In the genomic region with DNA sequence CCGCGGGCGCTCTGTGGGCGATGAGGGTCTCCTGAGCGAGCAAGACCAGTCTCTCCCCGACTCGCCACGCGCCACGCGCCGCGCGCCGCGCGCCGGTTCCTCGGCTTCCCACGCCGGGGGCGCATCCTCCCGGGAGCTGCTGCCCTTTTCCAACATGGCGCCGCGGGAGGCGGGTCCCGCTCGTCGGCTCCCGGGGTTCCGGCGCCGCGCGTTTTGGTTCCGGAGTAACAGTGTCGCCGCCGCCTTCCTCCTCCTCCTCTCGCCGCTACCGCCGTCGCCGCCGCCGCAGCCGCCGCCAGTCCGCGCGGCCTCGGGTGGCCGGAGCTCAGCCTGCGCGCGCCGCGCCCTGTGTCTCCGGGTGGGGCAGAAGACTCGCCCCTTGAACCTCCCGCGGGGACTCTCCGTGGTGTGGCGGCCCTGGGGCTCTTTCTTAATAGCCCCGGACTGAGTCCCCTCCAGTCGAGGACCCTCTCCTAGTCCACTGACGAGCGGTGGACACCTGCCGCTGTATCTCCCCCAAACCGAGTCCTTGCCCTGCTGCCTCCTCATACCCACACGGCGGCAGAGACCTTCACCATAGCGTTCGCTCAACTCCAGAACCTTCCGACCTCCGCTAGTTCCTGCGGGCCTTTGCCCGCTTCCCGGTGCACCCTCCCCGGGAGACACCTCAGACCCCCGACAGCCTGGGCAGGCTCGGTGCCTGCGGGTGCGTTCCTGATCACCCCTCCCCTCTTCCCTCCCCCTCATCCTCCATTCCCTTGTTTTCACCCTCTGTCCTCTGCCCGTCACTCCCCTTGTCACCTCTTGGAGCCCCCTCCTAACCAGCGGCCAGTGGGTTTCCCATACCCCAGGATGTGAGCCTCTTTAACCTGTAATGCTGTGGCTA, we compare ENCODE assay signal across 8 cellular contexts. TPM values are rescaled to one million over a fixed set of nuclear protein-coding genes. Genes with fewer than 3 reads are reported as not detected.
A peak's percentile ranks its signal among the peaks of the same experiment; 100 is the strongest.
DNase-seq lines count a peak whose midpoint lies in the region; ATAC-seq and TF ChIP-seq lines count a peak whose summit lies in the region.

Gene MAP2K5, plus strand, starts transcription at position 242 of the 886 bp plus-strand sequence. Its CDS starts 633 bp downstream, at position 875.

- H2AFZ ChIP-seq in osteoblast (ENCODE audit: low read length): peak within 1 kb of the TSS; percentile 98

- peaks cover 6% of the 10 kb centered on the region for H3K4me1 Mint-ChIP-seq in glutamatergic neuron (ENCODE audit: low read depth, unreplicated experiment)

- H3K79me2 ChIP-seq in osteoblast (ENCODE audit: insufficient read depth, low read length): peaks cover 10% of the 10 kb centered on the region

- H3K4me3 ChIP-seq in osteoblast (ENCODE audit: insufficient read depth, low read length) (peak within 1 kb of the TSS; percentile 95), suprapubic skin (peak within 1 kb of the TSS; percentile 91)

- H3K9me3 ChIP-seq in osteoblast (ENCODE audit: low read depth, low read length): no peaks in the 10 kb centered on the region
- no peaks in the 10 kb centered on the region for H3K9me3 ChIP-seq in suprapubic skin

- H3K27ac Mint-ChIP-seq in glutamatergic neuron (ENCODE audit: unreplicated experiment): peak within 1 kb of the TSS; percentile 85

- no peaks in the 10 kb centered on the region for H3K27me3 Mint-ChIP-seq in glutamatergic neuron (ENCODE audit: unreplicated experiment)

- H3K27ac ChIP-seq in osteoblast (ENCODE audit: low read depth, low read length) (peak within 1 kb of the TSS; percentile 85), suprapubic skin (peak within 1 kb of the TSS; percentile 90)

- peak in 1 of 2 donors; percentile 63 for TF ChIP-seq POLR2A in suprapubic skin (IDR thresholded peaks at IDR 0.05)

- H3K36me3 ChIP-seq in osteoblast (ENCODE audit: insufficient read depth, low read length): no peaks in the 10 kb centered on the region
- H3K36me3 ChIP-seq in suprapubic skin: peaks cover 8% of the 10 kb centered on the region

- peaks cover under 1% of the 10 kb centered on the region for H4K20me1 ChIP-seq in osteoblast (ENCODE audit: insufficient read depth, low read length)

- TF ChIP-seq CTCF in glutamatergic neuron (IDR thresholded peaks at IDR 0.05; ENCODE audit: partially characterized antibody, unreplicated experiment) (no peak), osteoblast (IDR thresholded peaks at IDR 0.05; ENCODE audit: extremely low read depth, low read depth, low read length) (no peak), suprapubic skin (IDR thresholded peaks at IDR 0.05) (no peak)

- peak within 1 kb of the TSS; percentile 97 for H3K4me3 Mint-ChIP-seq in glutamatergic neuron (ENCODE audit: unreplicated experiment)

- H3K36me3 Mint-ChIP-seq in glutamatergic neuron (ENCODE audit: unreplicated experiment): peaks cover 9% of the 10 kb centered on the region

- H3K27me3 ChIP-seq in osteoblast (ENCODE audit: insufficient read depth, low read length) (no peaks in the 10 kb centered on the region), suprapubic skin (no peaks in the 10 kb centered on the region)

- peak within 1 kb of the TSS; percentile 94 for H3K4me2 ChIP-seq in osteoblast (ENCODE audit: insufficient read depth, low read length)

- peak; percentile 44 for ATAC-seq in GM19395 (IDR thresholded peaks at IDR 0.05; ENCODE audit: unreplicated experiment)
- peak; percentile 90 for ATAC-seq in SK-N-SH treated with all-trans-retinoic acid at 6 μM for 48 hours

- peak; percentile 52 for DNase-seq in AML-193 (lab: John Stamatoyannopoulos, UW)
- DNase-seq in LHCN-M2 (ENCODE audit: low read depth): peak; percentile 74
- peak; percentile 86 for DNase-seq in activated naive CD4-positive, alpha-beta T cell treated with anti-CD3 and anti-CD28 coated beads, Interleukin-2, amount 50 U/mL, for 16 hours
- peak; percentile 84 for DNase-seq in glutamatergic neuron
- peak; percentile 92 for DNase-seq in osteoblast (ENCODE audit: insufficient read length, low spot score, missing footprints)
- peak; percentile 91 to 93 for DNase-seq in suprapubic skin (ENCODE audit: low spot score in 2 of 2)

- H3K4me1 ChIP-seq in osteoblast (ENCODE audit: insufficient read depth, low read length) (peaks cover 19% of the 10 kb centered on the region), suprapubic skin (peaks cover 33% of the 10 kb centered on the region)

- no peak for TF ChIP-seq EP300 in suprapubic skin (IDR thresholded peaks at IDR 0.05)

- peaks cover 6% of the 10 kb centered on the region for H3K9me3 Mint-ChIP-seq in glutamatergic neuron (ENCODE audit: unreplicated experiment)

- WGBS in suprapubic skin: under 1% methylated on average over 72 of the region's 88 CpGs

TF ChIP-seq in SK-N-SH treated with all-trans-retinoic acid at 6 μM for 48 hours, 23 proteins besides CTCF, POLR2A, EP300 and RAD21:
- TF ChIP-seq TSHZ2 (CRISPR knock-in tag; IDR thresholded peaks at IDR 0.05): 0 out of 2 replicates have a peak, but pooled peaks have one; percentile 61
- TF ChIP-seq, protein P1, sequence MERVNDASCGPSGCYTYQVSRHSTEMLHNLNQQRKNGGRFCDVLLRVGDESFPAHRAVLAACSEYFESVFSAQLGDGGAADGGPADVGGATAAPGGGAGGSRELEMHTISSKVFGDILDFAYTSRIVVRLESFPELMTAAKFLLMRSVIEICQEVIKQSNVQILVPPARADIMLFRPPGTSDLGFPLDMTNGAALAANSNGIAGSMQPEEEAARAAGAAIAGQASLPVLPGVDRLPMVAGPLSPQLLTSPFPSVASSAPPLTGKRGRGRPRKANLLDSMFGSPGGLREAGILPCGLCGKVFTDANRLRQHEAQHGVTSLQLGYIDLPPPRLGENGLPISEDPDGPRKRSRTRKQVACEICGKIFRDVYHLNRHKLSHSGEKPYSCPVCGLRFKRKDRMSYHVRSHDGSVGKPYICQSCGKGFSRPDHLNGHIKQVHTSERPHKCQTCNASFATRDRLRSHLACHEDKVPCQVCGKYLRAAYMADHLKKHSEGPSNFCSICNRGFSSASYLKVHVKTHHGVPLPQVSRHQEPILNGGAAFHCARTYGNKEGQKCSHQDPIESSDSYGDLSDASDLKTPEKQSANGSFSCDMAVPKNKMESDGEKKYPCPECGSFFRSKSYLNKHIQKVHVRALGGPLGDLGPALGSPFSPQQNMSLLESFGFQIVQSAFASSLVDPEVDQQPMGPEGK (CRISPR knock-in tag; IDR thresholded peaks at IDR 0.05; ENCODE audit: borderline replicate concordance): no peak

RNA-seq across cellular contexts. Expression of gene MAP2K5, which starts in this region (rescaled TPM):
- total RNA-seq in LHCN-M2 (2014; rRNA removed) (2.4 and 4.2 TPM in 2 replicates), glutamatergic neuron (ENCODE audit: unreplicated experiment) (29.0 TPM), osteoblast (8.5 and 10.1 TPM in 2 replicates), suprapubic skin (10 to 100 TPM in 2 of 4 donors, 1 to 10 TPM in 2; 9.5 to 18.5 (median 10.2) TPM)
- 7.6 TPM for polyA plus RNA-seq in LHCN-M2 (2012)

Comparison
In these comparisons a context has a peak if more than half of its experiments do, and no peak if none do; other contexts are left out.
1. Peak in every context shown above with its lines: DNase-seq, ATAC-seq, H3K4me3 ChIP-seq and H3K27ac ChIP-seq.